1 cellular context compared by ENCODE assay signal in genomic region chr10:124896751-124897150, GRCh38.
TF ChIP-seq lines count a peak whose summit lies in the region.

No MANE protein-coding gene starts in this region.

TF ChIP-seq in GM23338, 12 proteins besides CTCF, POLR2A, EP300 and RAD21 (continued from another document):
- TF ChIP-seq ZNF462 (CRISPR knock-in tag; IDR thresholded peaks at IDR 0.05) (no peak), CREB1 (CRISPR knock-in tag; IDR thresholded peaks at IDR 0.05; ENCODE audit: low read depth) (no peak), EZH2 (IDR thresholded peaks at IDR 0.05; ENCODE audit: low read depth, unreplicated experiment) (no peak)
